Comparison of ENCODE assay signal across 22 cellular contexts in genomic region chr3:146546366-146546965, GRCh38. TPM values are rescaled to one million over a fixed set of nuclear protein-coding genes. Genes with fewer than 3 reads are reported as not detected.
DNase-seq lines count a peak whose midpoint lies in the region; ATAC-seq and TF ChIP-seq lines count a peak whose summit lies in the region.
"Had no signal": no experiment of that assay in that cellular context is flagged by ENCODE, and none has a peak within 500 bp of the region (broad histone marks: within the 10 kb centered on the region; RNA-seq: fewer than 3 reads in every experiment).

No MANE protein-coding gene starts in this region.

- H3K4me3 ChIP-seq in CD8-positive, alpha-beta T cell (ENCODE audit: low read depth, low read length), result no peak overlapping the region
- H3K4me3 ChIP-seq: BLaER1, gastrocnemius medialis, psoas muscle, SJSA1 had no signal

- no peaks in the 10 kb centered on the region for H3K27me3 ChIP-seq in CD8-positive, alpha-beta T cell (ENCODE audit: insufficient read depth, low read length)
- H3K27me3 ChIP-seq: BLaER1, SJSA1 had no signal

- no peak overlapping the region for H3K4me3 Mint-ChIP-seq in activated CD4-positive, alpha-beta T cell treated with anti-CD3 and anti-CD28 coated beads for 36 hours
- peak overlapping the region; percentile 26 for H3K4me3 Mint-ChIP-seq in CD8-positive, alpha-beta T cell
- no peak overlapping the region for H3K4me3 Mint-ChIP-seq in activated B cell treated with CpG ODN at 0.5 μM for 24 hours
- H3K4me3 Mint-ChIP-seq in memory B cell, result peak overlapping the region; percentile 14
- H3K4me3 Mint-ChIP-seq: nephron progenitor cell had no signal

- DNase-seq in activated CD4-positive, alpha-beta T cell treated with anti-CD3 and anti-CD28 coated beads for 36 hours, result peak; percentile 16
- DNase-seq in activated CD4-positive, alpha-beta T cell treated with anti-CD3 and anti-CD28 coated beads, Interleukin-2, amount 50 U/mL, for 48 hours, result no peak
- DNase-seq in CD8-positive, alpha-beta T cell, result no peak
- DNase-seq in activated B cell treated with CpG ODN at 0.5 μM for 24 hours (no peak), memory B cell (ENCODE audit: low spot score in 2 of 2) (no peak), medulla oblongata (ENCODE audit: extremely low spot score) (no peak), GM19238 (ENCODE audit: insufficient read length, low spot score) (no peak), DMS79 treated with DMSO at 0.1 percent for 48 hours (lab: John Stamatoyannopoulos, UW) (no peak)
- DNase-seq: erythroblast; gastrocnemius medialis; kidney glomerular epithelial cell; mesendoderm; NCI-H2227 treated with DMSO at 0.1 percent for 48 hours; nephron progenitor cell; psoas muscle; stimulated activated CD4-positive, alpha-beta T cell treated with anti-CD3 and anti-CD28 coated beads, Interleukin-4, amount 100 ng/mL, for 24 hours; T-helper 9 cell had no signal

- no peak overlapping the region for H3K27ac ChIP-seq in CD8-positive, alpha-beta T cell (ENCODE audit: low read depth, low read length)
- H3K27ac ChIP-seq: BLaER1, gastrocnemius medialis, psoas muscle, SJSA1 had no signal

- H3K4me1 Mint-ChIP-seq in activated CD4-positive, alpha-beta T cell treated with anti-CD3 and anti-CD28 coated beads for 36 hours, result peaks cover 57% of the 10 kb centered on the region
- peaks cover 42% of the 10 kb centered on the region for H3K4me1 Mint-ChIP-seq in CD8-positive, alpha-beta T cell (ENCODE audit: low read depth)
- H3K4me1 Mint-ChIP-seq in activated B cell treated with CpG ODN at 0.5 μM for 24 hours (peaks cover 35% of the 10 kb centered on the region), memory B cell (peaks cover 28% of the 10 kb centered on the region)

- H3K27ac Mint-ChIP-seq in activated CD4-positive, alpha-beta T cell treated with anti-CD3 and anti-CD28 coated beads for 36 hours, result no peak overlapping the region
- no peak overlapping the region for H3K27ac Mint-ChIP-seq in CD8-positive, alpha-beta T cell
- H3K27ac Mint-ChIP-seq in activated B cell treated with CpG ODN at 0.5 μM for 24 hours (peak overlapping the region; percentile 0), memory B cell (peak overlapping the region; percentile 83)
- H3K27ac Mint-ChIP-seq: nephron progenitor cell had no signal

- H3K27me3 Mint-ChIP-seq in activated CD4-positive, alpha-beta T cell treated with anti-CD3 and anti-CD28 coated beads for 36 hours, result no peaks in the 10 kb centered on the region
- H3K27me3 Mint-ChIP-seq in CD8-positive, alpha-beta T cell (ENCODE audit: low read depth), result no peaks in the 10 kb centered on the region
- H3K27me3 Mint-ChIP-seq in activated B cell treated with CpG ODN at 0.5 μM for 24 hours (no peaks in the 10 kb centered on the region), memory B cell (no peaks in the 10 kb centered on the region)

- ATAC-seq in activated CD4-positive, alpha-beta T cell treated with anti-CD3 and anti-CD28 coated beads for 36 hours, result no peak
- ATAC-seq in CD8-positive, alpha-beta T cell, result no peak
- ATAC-seq in activated B cell treated with CpG ODN at 0.5 μM for 24 hours (ENCODE audit: low read depth) (no peak), memory B cell (ENCODE audit: low read depth) (no peak)
- ATAC-seq: activated CD4-positive, CD25-positive, alpha-beta regulatory T cell treated with anti-CD3 and anti-CD28 coated beads, Interleukin-2, amount 50 U/mL, for 24 hours; gastrocnemius medialis; psoas muscle had no signal

- POLR2A ChIA-PET in activated CD4-positive, alpha-beta T cell treated with anti-CD3 and anti-CD28 coated beads for 36 hours (lab: Charles Lee), result no interaction called here
- POLR2A ChIA-PET in CD8-positive, alpha-beta T cell (lab: Charles Lee), result no interaction called here
- POLR2A ChIA-PET in activated B cell treated with CpG ODN at 0.5 μM for 24 hours (lab: Charles Lee), result no interaction called here

- no peak for TF ChIP-seq CTCF in CD8-positive, alpha-beta T cell (IDR thresholded peaks at IDR 0.05)
- no peak for TF ChIP-seq CTCF in activated B cell treated with CpG ODN at 0.5 μM for 24 hours (IDR thresholded peaks at IDR 0.05)

- H3K9me3 ChIP-seq in CD8-positive, alpha-beta T cell (ENCODE audit: low read length), result no peaks in the 10 kb centered on the region
- H3K9me3 ChIP-seq: BLaER1, gastrocnemius medialis, psoas muscle, SJSA1 had no signal

- no peaks in the 10 kb centered on the region for H3K9me3 Mint-ChIP-seq in activated CD4-positive, alpha-beta T cell treated with anti-CD3 and anti-CD28 coated beads for 36 hours (ENCODE audit: low read depth)
- no peaks in the 10 kb centered on the region for H3K9me3 Mint-ChIP-seq in CD8-positive, alpha-beta T cell
- H3K9me3 Mint-ChIP-seq in activated B cell treated with CpG ODN at 0.5 μM for 24 hours, result no peaks in the 10 kb centered on the region
- H3K9me3 Mint-ChIP-seq in memory B cell, result no peaks in the 10 kb centered on the region
- H3K9me3 Mint-ChIP-seq: nephron progenitor cell had no signal

- peaks cover 8% of the 10 kb centered on the region for H3K36me3 Mint-ChIP-seq in activated CD4-positive, alpha-beta T cell treated with anti-CD3 and anti-CD28 coated beads for 36 hours (ENCODE audit: low read depth)
- peaks cover 8% of the 10 kb centered on the region for H3K36me3 Mint-ChIP-seq in CD8-positive, alpha-beta T cell
- peaks cover 4% of the 10 kb centered on the region for H3K36me3 Mint-ChIP-seq in activated B cell treated with CpG ODN at 0.5 μM for 24 hours (ENCODE audit: low read depth)
- no peaks in the 10 kb centered on the region for H3K36me3 Mint-ChIP-seq in memory B cell

- CTCF ChIA-PET in activated CD4-positive, alpha-beta T cell treated with anti-CD3 and anti-CD28 coated beads for 36 hours (lab: Charles Lee), result interaction anchor here (1.1 kb wide), 1 partner anchor 10 kb away, joined by 4 read pairs; no protein-coding TSS in a partner anchor
- CTCF ChIA-PET in CD8-positive, alpha-beta T cell (lab: Charles Lee), result no interaction called here
- CTCF ChIA-PET in activated B cell treated with CpG ODN at 0.5 μM for 24 hours (lab: Charles Lee), result interaction anchor here (1.2 kb wide), 1 partner anchor 359 kb away, joined by 3 read pairs; no protein-coding TSS in a partner anchor

- H3K4me1 ChIP-seq in CD8-positive, alpha-beta T cell (ENCODE audit: insufficient read depth, low read length), result peaks cover 20% of the 10 kb centered on the region
- H3K4me1 ChIP-seq: gastrocnemius medialis, psoas muscle had no signal

- H3K36me3 ChIP-seq in CD8-positive, alpha-beta T cell (ENCODE audit: insufficient read depth, low read length), result no peaks in the 10 kb centered on the region
- H3K36me3 ChIP-seq: BLaER1, gastrocnemius medialis had no signal

- intact Hi-C loops in activated CD4-positive, alpha-beta T cell treated with anti-CD3 and anti-CD28 coated beads for 36 hours (cut with DNase I, micrococcal nuclease), result no loop called here
- intact Hi-C loops in CD8-positive, alpha-beta T cell (cut with DNase I, micrococcal nuclease), result no loop called here
- intact Hi-C loops in activated B cell treated with CpG ODN at 0.5 μM for 24 hours (cut with micrococcal nuclease), result no loop called here

RNA-seq across cellular contexts. Expression of gene PLSCR1, which starts 2.1 kb away (rescaled TPM):
- total RNA-seq in activated CD4-positive, alpha-beta T cell treated with anti-CD3 and anti-CD28 coated beads for 36 hours, result 10 to 100 TPM; 65.1 to 66.1 TPM
- 1 to 10 TPM; 7.3 to 7.5 TPM for total RNA-seq in CD8-positive, alpha-beta T cell
- total RNA-seq in activated B cell treated with CpG ODN at 0.5 μM for 24 hours, result 34.2 and 37.2 TPM in 2 replicates

RNA-seq across cellular contexts. Expression of gene PLSCR5, which starts 58.7 kb away (rescaled TPM):
- total RNA-seq in activated CD4-positive, alpha-beta T cell treated with anti-CD3 and anti-CD28 coated beads for 36 hours, result not detected
- total RNA-seq in CD8-positive, alpha-beta T cell, result not detected
- not detected in 2 replicates for total RNA-seq in activated B cell treated with CpG ODN at 0.5 μM for 24 hours
- total RNA-seq: dermis microvascular lymphatic vessel endothelial cell, gastrocnemius medialis, psoas muscle, SJSA1, subcutaneous adipose tissue had no signal

Comparison
In these comparisons a context has a peak if more than half of its experiments do, and no peak if none do; other contexts are left out.
1. H3K27ac Mint-ChIP-seq: peak in activated B cell treated with CpG ODN at 0.5 μM for 24 hours (single experiment) and memory B cell (single experiment); none in activated CD4-positive, alpha-beta T cell treated with anti-CD3 and anti-CD28 coated beads for 36 hours (single experiment) and CD8-positive, alpha-beta T cell (single experiment).
2. H3K4me3 Mint-ChIP-seq: peak in CD8-positive, alpha-beta T cell (single experiment) and memory B cell (single experiment); none in activated CD4-positive, alpha-beta T cell treated with anti-CD3 and anti-CD28 coated beads for 36 hours (single experiment) and activated B cell treated with CpG ODN at 0.5 μM for 24 hours (single experiment).